Comparison of ENCODE assay signal across 8 cellular contexts in the genomic region with DNA sequence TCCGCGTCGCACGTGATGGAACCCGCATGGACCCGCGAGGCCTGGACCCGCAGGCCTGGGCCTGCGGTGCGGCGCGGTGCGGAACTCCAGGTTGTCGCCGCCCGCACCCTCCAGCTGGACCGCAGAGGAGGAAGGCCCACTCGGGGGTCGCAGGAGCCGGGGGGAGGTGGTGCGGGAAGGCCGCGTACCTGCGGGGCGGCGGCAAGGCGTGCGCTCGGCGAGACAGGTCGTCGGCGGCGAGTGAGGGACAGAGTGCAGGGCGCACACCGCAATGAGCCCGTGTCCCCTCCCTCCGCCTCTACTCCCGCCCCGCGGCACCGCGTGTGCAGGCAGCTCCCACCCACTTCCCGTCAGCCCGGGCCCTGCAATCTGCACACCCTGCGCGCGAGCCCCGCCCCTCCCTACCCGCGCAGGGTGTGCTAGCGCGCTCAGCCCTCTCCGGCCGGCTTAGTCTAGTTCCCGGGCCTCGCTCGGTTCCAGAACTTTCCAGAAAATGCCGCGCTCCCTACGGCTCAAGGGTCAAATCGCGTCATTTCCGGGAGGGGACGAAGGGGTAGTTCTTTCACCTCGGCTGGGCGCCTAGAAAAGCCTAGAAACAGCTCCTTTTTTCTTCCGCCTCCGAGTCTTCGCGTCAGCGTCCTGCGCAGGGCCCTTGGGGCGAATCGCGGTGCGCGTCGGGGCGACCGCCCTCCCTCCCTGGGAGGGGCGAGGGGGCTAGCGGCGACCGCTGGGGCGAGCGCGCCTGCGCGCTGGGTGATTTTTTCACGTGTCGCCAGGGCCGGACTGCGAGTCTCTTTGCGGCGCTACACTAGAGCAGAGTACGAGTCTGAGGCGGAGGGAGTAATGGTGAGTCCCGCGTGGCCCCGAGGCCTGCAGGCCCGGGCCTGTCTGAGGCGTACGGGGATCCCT.
DNase-seq lines count a peak whose midpoint lies in the region; ATAC-seq lines count a peak whose summit lies in the region.

TSS of gene HSPD1 (minus strand) at position 247 of the 909 bp plus-strand sequence. CDS start 992 bp downstream, outside the sequence.
TSS of gene HSPE1 (plus strand) at position 786 of the 909 bp plus-strand sequence. CDS start at position 844, 58 bp downstream.

- peak; percentile 83 for ATAC-seq in GM19023 (IDR thresholded peaks at IDR 0.05; ENCODE audit: unreplicated experiment)
- ATAC-seq in HG03280 (IDR thresholded peaks at IDR 0.05; ENCODE audit: unreplicated experiment) = peak; percentile 84

- DNase-seq in AG08396 (ENCODE audit: low spot score) (peak; percentile 98), NCI-H345 treated with DMSO at 0.1 percent for 48 hours (lab: John Stamatoyannopoulos, UW; ENCODE audit: unreplicated experiment) (peak; percentile 95), inferior parietal cortex (ENCODE audit: extremely low spot score) (peak; percentile 100)
- DNase-seq in activated CD4-positive, CD25-positive, alpha-beta regulatory T cell (lab: John Stamatoyannopoulos, UW) = peak; percentile 94 to 99 (median 98)
- DNase-seq in central memory CD4-positive, alpha-beta T cell = peak; percentile 98
- peak; percentile 98 to 99 for DNase-seq in stimulated activated CD4-positive, alpha-beta T cell treated with anti-CD3 and anti-CD28 coated beads, Interleukin-12 subunit alpha, Interleukin-12 subunit beta, amount 100 ng/mL, for 24 hours (ENCODE audit: low read depth in 2 of 2)

Comparison
In these comparisons a context has a peak if more than half of its experiments do, and no peak if none do; other contexts are left out.
1. Peak in every context shown above with its lines: DNase-seq and ATAC-seq.